ENCODE assay signal across 1 cellular context in genomic region chr5:140118294-140118936, GRCh38.
A peak's percentile ranks its signal among the peaks of the same experiment; 100 is the strongest.
TF ChIP-seq lines count a peak whose summit lies in the region.

No MANE protein-coding gene starts in this region.

TF ChIP-seq in HEK293, 187 proteins besides CTCF, POLR2A, EP300 and RAD21 (continued from another document):
- TF ChIP-seq BCL6B (tag by site-specific recombination; IDR thresholded peaks at IDR 0.05) (peak; percentile 84), ZNF629 (tag by site-specific recombination; IDR thresholded peaks at IDR 0.05) (no peak), ZNF138 (tag by site-specific recombination; IDR thresholded peaks at IDR 0.05; ENCODE audit: borderline replicate concordance) (no peak), ZNF660 (tag by site-specific recombination; IDR thresholded peaks at IDR 0.05) (peak; percentile 70; the same call in 1 of the 2 replicates), ZNF223 (tag by site-specific recombination; IDR thresholded peaks at IDR 0.05) (no peak), ZNF354C (tag by site-specific recombination; IDR thresholded peaks at IDR 0.05; ENCODE audit: borderline replicate concordance, low read depth) (no peak), ZNF350 (tag by site-specific recombination; IDR thresholded peaks at IDR 0.05) (no peak), ZNF670 (tag by site-specific recombination; IDR thresholded peaks at IDR 0.05; ENCODE audit: low read depth) (no peak), ZNF626 (tag by site-specific recombination; IDR thresholded peaks at IDR 0.05) (no peak)
- TF ChIP-seq, protein P1, sequence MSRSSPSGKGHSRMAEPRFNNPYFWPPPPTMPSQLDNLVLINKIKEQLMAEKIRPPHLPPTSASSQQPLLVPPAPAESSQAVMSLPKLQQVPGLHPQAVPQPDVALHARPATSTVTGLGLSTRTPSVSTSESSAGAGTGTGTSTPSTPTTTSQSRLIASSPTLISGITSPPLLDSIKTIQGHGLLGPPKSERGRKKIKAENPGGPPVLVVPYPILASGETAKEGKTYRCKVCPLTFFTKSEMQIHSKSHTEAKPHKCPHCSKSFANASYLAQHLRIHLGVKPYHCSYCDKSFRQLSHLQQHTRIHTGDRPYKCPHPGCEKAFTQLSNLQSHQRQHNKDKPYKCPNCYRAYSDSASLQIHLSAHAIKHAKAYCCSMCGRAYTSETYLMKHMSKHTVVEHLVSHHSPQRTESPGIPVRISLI (tag by site-specific recombination; IDR thresholded peaks at IDR 0.05): peak; percentile 91
- TF ChIP-seq, protein P2, sequence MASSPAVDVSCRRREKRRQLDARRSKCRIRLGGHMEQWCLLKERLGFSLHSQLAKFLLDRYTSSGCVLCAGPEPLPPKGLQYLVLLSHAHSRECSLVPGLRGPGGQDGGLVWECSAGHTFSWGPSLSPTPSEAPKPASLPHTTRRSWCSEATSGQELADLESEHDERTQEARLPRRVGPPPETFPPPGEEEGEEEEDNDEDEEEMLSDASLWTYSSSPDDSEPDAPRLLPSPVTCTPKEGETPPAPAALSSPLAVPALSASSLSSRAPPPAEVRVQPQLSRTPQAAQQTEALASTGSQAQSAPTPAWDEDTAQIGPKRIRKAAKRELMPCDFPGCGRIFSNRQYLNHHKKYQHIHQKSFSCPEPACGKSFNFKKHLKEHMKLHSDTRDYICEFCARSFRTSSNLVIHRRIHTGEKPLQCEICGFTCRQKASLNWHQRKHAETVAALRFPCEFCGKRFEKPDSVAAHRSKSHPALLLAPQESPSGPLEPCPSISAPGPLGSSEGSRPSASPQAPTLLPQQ (tag by site-specific recombination; IDR thresholded peaks at IDR 0.05): peak; percentile 16; the same call in 1 of the 2 replicates
- TF ChIP-seq, protein P3, sequence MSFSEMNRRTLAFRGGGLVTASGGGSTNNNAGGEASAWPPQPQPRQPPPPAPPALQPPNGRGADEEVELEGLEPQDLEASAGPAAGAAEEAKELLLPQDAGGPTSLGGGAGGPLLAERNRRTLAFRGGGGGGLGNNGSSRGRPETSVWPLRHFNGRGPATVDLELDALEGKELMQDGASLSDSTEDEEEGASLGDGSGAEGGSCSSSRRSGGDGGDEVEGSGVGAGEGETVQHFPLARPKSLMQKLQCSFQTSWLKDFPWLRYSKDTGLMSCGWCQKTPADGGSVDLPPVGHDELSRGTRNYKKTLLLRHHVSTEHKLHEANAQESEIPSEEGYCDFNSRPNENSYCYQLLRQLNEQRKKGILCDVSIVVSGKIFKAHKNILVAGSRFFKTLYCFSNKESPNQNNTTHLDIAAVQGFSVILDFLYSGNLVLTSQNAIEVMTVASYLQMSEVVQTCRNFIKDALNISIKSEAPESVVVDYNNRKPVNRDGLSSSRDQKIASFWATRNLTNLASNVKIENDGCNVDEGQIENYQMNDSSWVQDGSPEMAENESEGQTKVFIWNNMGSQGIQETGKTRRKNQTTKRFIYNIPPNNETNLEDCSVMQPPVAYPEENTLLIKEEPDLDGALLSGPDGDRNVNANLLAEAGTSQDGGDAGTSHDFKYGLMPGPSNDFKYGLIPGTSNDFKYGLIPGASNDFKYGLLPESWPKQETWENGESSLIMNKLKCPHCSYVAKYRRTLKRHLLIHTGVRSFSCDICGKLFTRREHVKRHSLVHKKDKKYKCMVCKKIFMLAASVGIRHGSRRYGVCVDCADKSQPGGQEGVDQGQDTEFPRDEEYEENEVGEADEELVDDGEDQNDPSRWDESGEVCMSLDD (tag by site-specific recombination; IDR thresholded peaks at IDR 0.05): no peak
